Comparison of ENCODE assay signal across 11 cellular contexts in genomic region chr12:110301065-110301806, GRCh38. TPM values are rescaled to one million over a fixed set of nuclear protein-coding genes. Genes with fewer than 3 reads are reported as not detected.
DNase-seq lines count a peak whose midpoint lies in the region; ATAC-seq and TF ChIP-seq lines count a peak whose summit lies in the region.
"Had no signal": no experiment of that assay in that cellular context is flagged by ENCODE, and none has a peak within 500 bp of the region (broad histone marks: within the 10 kb centered on the region; RNA-seq: fewer than 3 reads in every experiment).

No MANE protein-coding gene starts in this region.

- H3K27ac Mint-ChIP-seq in activated naive CD4-positive, alpha-beta T cell treated with anti-CD3 and anti-CD28 coated beads, Interleukin-2, amount 50 U/mL, for 72 hours = peak overlapping the region; percentile 26 to 73

- H3K36me3 Mint-ChIP-seq in activated T-cell treated with anti-CD3 and anti-CD28 coated beads, Interleukin-2, amount 50 U/mL, for 4 hours (ENCODE audit: insufficient read depth) = peaks cover 49% of the 10 kb centered on the region
- peaks cover 10 to 25% of the 10 kb centered on the region in 2 donors for H3K36me3 Mint-ChIP-seq in activated naive CD4-positive, alpha-beta T cell treated with anti-CD3 and anti-CD28 coated beads, Interleukin-2, amount 50 U/mL, for 72 hours

- H3K4me3 Mint-ChIP-seq in activated T-cell treated with anti-CD3 and anti-CD28 coated beads, Interleukin-2, amount 50 U/mL, for 4 hours = peak overlapping the region; percentile 6

- H3K4me1 Mint-ChIP-seq in activated T-cell treated with anti-CD3 and anti-CD28 coated beads, Interleukin-2, amount 50 U/mL, for 4 hours (ENCODE audit: low read depth) = peaks cover 42% of the 10 kb centered on the region

- no peaks in the 10 kb centered on the region for H3K27me3 Mint-ChIP-seq in activated T-cell treated with anti-CD3 and anti-CD28 coated beads, Interleukin-2, amount 50 U/mL, for 4 hours (ENCODE audit: low read depth)

- TF ChIP-seq POLR2A in erythroblast (IDR thresholded peaks at IDR 0.05; ENCODE audit: low read length) = no peak

- intact Hi-C loops in left ventricle myocardium superior (cut with micrococcal nuclease) = no loop called here

- no peaks in the 10 kb centered on the region for H3K9me3 Mint-ChIP-seq in activated T-cell treated with anti-CD3 and anti-CD28 coated beads, Interleukin-2, amount 50 U/mL, for 4 hours
- H3K9me3 Mint-ChIP-seq in activated naive CD4-positive, alpha-beta T cell treated with anti-CD3 and anti-CD28 coated beads, Interleukin-2, amount 50 U/mL, for 72 hours = no peaks in the 10 kb centered on the region

- no peak for ATAC-seq in activated T-cell treated with anti-CD3 and anti-CD28 coated beads, Interleukin-2, amount 50 U/mL, for 4 hours
- ATAC-seq in activated naive CD4-positive, alpha-beta T cell treated with anti-CD3 and anti-CD28 coated beads, Interleukin-2, amount 50 U/mL, for 72 hours = peak in 1 of 2 donors; percentile 24
- ATAC-seq in left ventricle myocardium superior (peak; percentile 11), GM21619 (IDR thresholded peaks at IDR 0.05; ENCODE audit: unreplicated experiment) (no peak)

- DNase-seq in activated T-cell treated with anti-CD3 and anti-CD28 coated beads, Interleukin-2, amount 50 U/mL, for 4 hours = no peak
- DNase-seq in activated T-cell treated with anti-CD3 and anti-CD28 coated beads for 4 hours (no peak), left ventricle myocardium superior (no peak), superior temporal gyrus (ENCODE audit: extremely low spot score) (peak; percentile 12), NCI-H2107 treated with DMSO at 0.1 percent for 48 hours (lab: John Stamatoyannopoulos, UW; ENCODE audit: unreplicated experiment) (no peak), erythroblast (lab: John Stamatoyannopoulos, UW) (no peak)
- no peak for DNase-seq in activated naive CD4-positive, alpha-beta T cell treated with anti-CD3 and anti-CD28 coated beads, Interleukin-2, amount 50 U/mL, for 72 hours (ENCODE audit: low spot score in 2 of 2)
- DNase-seq: GF-D8, NCI-H748 treated with DMSO at 0.1 percent for 48 hours, SW 1271 had no signal

RNA-seq across cellular contexts. Expression of gene ATP2A2, which starts 20.2 kb away (rescaled TPM):
- 100 to 1,000 TPM; 240 to 245 (median 241) TPM for total RNA-seq in activated T-cell treated with anti-CD3 and anti-CD28 coated beads, Interleukin-2, amount 50 U/mL, for 4 hours
- total RNA-seq in activated naive CD4-positive, alpha-beta T cell treated with anti-CD3 and anti-CD28 coated beads, Interleukin-2, amount 50 U/mL, for 72 hours = 100 to 1,000 TPM; 121 to 132 TPM
- total RNA-seq in left ventricle myocardium superior = 3,201 TPM

Comparison
In these comparisons a context has a peak if more than half of its experiments do, and no peak if none do; other contexts are left out.
1. RNA of gene ATP2A2, which starts 20.2 kb away (total RNA-seq): 3,201 TPM in left ventricle myocardium superior (single experiment); 240 to 245 TPM in activated T-cell treated with anti-CD3 and anti-CD28 coated beads, Interleukin-2, amount 50 U/mL, for 4 hours and 121 to 132 TPM in activated naive CD4-positive, alpha-beta T cell treated with anti-CD3 and anti-CD28 coated beads, Interleukin-2, amount 50 U/mL, for 72 hours; every median in the first group is over 10 times any median in the second.